Comparison of ENCODE assay signal across 8 cellular contexts in genomic region chr13:52450012-52450792, GRCh38. TPM values are rescaled to one million over a fixed set of nuclear protein-coding genes. Genes with fewer than 3 reads are reported as not detected.
DNase-seq lines count a peak whose midpoint lies in the region; ATAC-seq and TF ChIP-seq lines count a peak whose summit lies in the region.

Gene VPS36, minus strand, starts transcription at chr13:52450634. Its CDS starts 40 bp downstream, at chr13:52450594.

- H3K9me3 ChIP-seq in ovary (no peaks in the 10 kb centered on the region), thyroid gland (no peaks in the 10 kb centered on the region)

- H3K27ac ChIP-seq in ovary: peak within 1 kb of the TSS; percentile 90 to 92
- H3K27ac ChIP-seq in thyroid gland: peak within 1 kb of the TSS; percentile 90 to 94 (median 93)

- TF ChIP-seq CTCF in GM12864 (IDR thresholded peaks at IDR 0.05; ENCODE audit: low read depth, low read length, missing control alignments) (peak; percentile 90), ovary (IDR thresholded peaks at IDR 0.05) (peak; percentile 99 to 100 (median 99)), thyroid gland (IDR thresholded peaks at IDR 0.05) (peak; percentile 70 to 100 (median 100))

- intact Hi-C loops in head of caudate nucleus (cut with DNase I): no loop called here
- intact Hi-C loops in ovary (cut with DNase I): loop anchor here in 2 of 4 donors (5.0 to 10.0 kb wide), 4 partner anchors 105 to 998 kb away; partner anchors contain the start of gene INTS6 (in 1 of the 2)
- intact Hi-C loops in thyroid gland (cut with DNase I): no loop called here

- peaks cover 5% of the 10 kb centered on the region for H3K36me3 Mint-ChIP-seq in activated naive CD8-positive, alpha-beta T cell treated with anti-CD3 and anti-CD28 coated beads for 36 hours

- H3K4me3 Mint-ChIP-seq in activated naive CD8-positive, alpha-beta T cell treated with anti-CD3 and anti-CD28 coated beads for 36 hours: peak within 1 kb of the TSS; percentile 94

- TF ChIP-seq EP300 in ovary (IDR thresholded peaks at IDR 0.05): no peak

- H3K4me3 ChIP-seq in GM12864 (ENCODE audit: low read depth, low read length): peak within 1 kb of the TSS; percentile 80
- H3K4me3 ChIP-seq in ovary: peak within 1 kb of the TSS; percentile 94
- peak within 1 kb of the TSS; percentile 31 to 73 (median 46) for H3K4me3 ChIP-seq in thyroid gland (replicated peaks in 1 of 3)

- WGBS in ovary, 3 donors: 0% methylated on average over 61 to 105 of the region's 105 CpGs
- WGBS in thyroid gland, 2 donors: 0 to 2% methylated on average over 17 to 39 of the region's 105 CpGs

- DNase-seq in GM12864 (ENCODE audit: low read depth) (peak; percentile 78), NCI-H1105 (lab: John Stamatoyannopoulos, UW) (peak; percentile 72), SKM-1 treated with dmso at 0.1 percent for 144 hours (lab: John Stamatoyannopoulos, UW; ENCODE audit: unreplicated experiment) (peak; percentile 93), head of caudate nucleus (peak; percentile 90 to 99 (median 96)), ovary (peak; percentile 94 to 98 (median 97)), thyroid gland (peak; percentile 95 to 97)
- DNase-seq in activated naive CD8-positive, alpha-beta T cell treated with anti-CD3 and anti-CD28 coated beads for 36 hours: peak; percentile 96

- peak; percentile 59 for ATAC-seq in HG02623 (IDR thresholded peaks at IDR 0.05; ENCODE audit: unreplicated experiment)

- peak; percentile 82 for TF ChIP-seq POLR2A in ovary (IDR thresholded peaks at IDR 0.05)
- TF ChIP-seq POLR2A in thyroid gland (IDR thresholded peaks at IDR 0.05): peak in 1 of 2 donors; percentile 82

- H3K4me1 ChIP-seq in ovary (ENCODE audit: insufficient read depth) (peaks cover 10% of the 10 kb centered on the region), thyroid gland (peaks cover 18 to 26% of the 10 kb centered on the region in 2 donors)

- no peaks in the 10 kb centered on the region for H3K9me3 Mint-ChIP-seq in activated naive CD8-positive, alpha-beta T cell treated with anti-CD3 and anti-CD28 coated beads for 36 hours

- H3K36me3 ChIP-seq in ovary: no peaks in the 10 kb centered on the region
- H3K36me3 ChIP-seq in thyroid gland: no peaks in the 10 kb centered on the region

- H3K27ac Mint-ChIP-seq in activated naive CD8-positive, alpha-beta T cell treated with anti-CD3 and anti-CD28 coated beads for 36 hours: peak within 1 kb of the TSS; percentile 87

- peaks cover 1% of the 10 kb centered on the region for H3K27me3 Mint-ChIP-seq in activated naive CD8-positive, alpha-beta T cell treated with anti-CD3 and anti-CD28 coated beads for 36 hours

- H3K27me3 ChIP-seq in ovary (no peaks in the 10 kb centered on the region), thyroid gland (no peaks in the 10 kb centered on the region)

- H3K4me1 Mint-ChIP-seq in activated naive CD8-positive, alpha-beta T cell treated with anti-CD3 and anti-CD28 coated beads for 36 hours: peaks cover 32% of the 10 kb centered on the region

RNA-seq across cellular contexts. Expression of gene VPS36, which starts in this region (rescaled TPM):
- total RNA-seq in activated naive CD8-positive, alpha-beta T cell treated with anti-CD3 and anti-CD28 coated beads for 36 hours: 10 to 100 TPM; 22.6 to 26.1 TPM
- total RNA-seq in ovary (10 to 100 TPM; 30.8 to 54.7 (median 34.8) TPM), thyroid gland (10 to 100 TPM; 59.9 to 87.8 (median 66.4) TPM)
- 10 to 100 TPM; 15.0 to 29.8 TPM for polyA plus RNA-seq in ovary

Comparison
In these comparisons a context has a peak if more than half of its experiments do, and no peak if none do; other contexts are left out.
1. Peak in every context shown above with its lines: DNase-seq, ATAC-seq, H3K4me3 ChIP-seq and H3K27ac ChIP-seq.